29 cellular contexts compared by ENCODE assay signal in the genomic region with DNA sequence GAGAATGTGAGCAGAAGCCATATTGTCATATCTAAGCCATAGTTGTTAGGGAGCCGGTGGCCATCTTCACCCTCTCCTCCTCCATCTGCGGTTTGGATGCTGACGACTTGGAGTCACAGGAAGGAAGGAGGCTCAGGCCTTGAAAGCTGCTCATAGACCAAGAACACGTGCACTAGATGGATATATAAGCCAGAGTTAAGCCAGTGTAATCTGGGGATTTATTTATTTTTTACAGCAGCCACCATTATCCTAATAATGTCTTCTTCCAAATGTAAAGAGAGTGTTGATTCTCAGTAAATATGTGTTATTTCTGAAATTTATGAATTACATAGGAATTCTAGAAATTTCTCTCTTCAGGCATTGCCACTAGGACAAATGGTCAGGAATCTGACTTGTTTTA.
"Had no signal": no experiment of that assay in that cellular context is flagged by ENCODE, and none has a peak within 500 bp of the region (broad histone marks: within the 10 kb centered on the region; RNA-seq: fewer than 3 reads in every experiment).

No MANE protein-coding gene starts in this region.

- H2AFZ ChIP-seq: PC-9 had no signal

- H3K9me3 Mint-ChIP-seq: activated CD4-positive, alpha-beta T cell treated with anti-CD3 and anti-CD28 coated beads, Interleukin-2, amount 10 ng/mL, durations not matched to agents 24 days and 14 days; activated naive CD4-positive, alpha-beta T cell treated with anti-CD3 and anti-CD28 coated beads for 36 hours; activated naive CD4-positive, alpha-beta T cell treated with anti-CD3 and anti-CD28 coated beads, Interleukin-2, amount 50 U/mL, for 72 hours; activated T-cell treated with anti-CD3 and anti-CD28 coated beads, Interleukin-2, amount 50 U/mL, for 24 hours had no signal

- H3K4me2 ChIP-seq: PC-9 had no signal

- ATAC-seq: activated CD8-positive, alpha-beta T cell treated with anti-CD3 and anti-CD28 coated beads, Interleukin-2, amount 10 ng/mL, durations not matched to agents 7 days and 5 days; activated naive CD4-positive, alpha-beta T cell treated with anti-CD3 and anti-CD28 coated beads, Interleukin-2, amount 50 U/mL, for 72 hours; body of pancreas had no signal

- DNase-seq: activated CD4-positive, alpha-beta T cell treated with anti-CD3 and anti-CD28 coated beads, Interleukin-2, amount 10 ng/mL, durations not matched to agents 24 days and 14 days; activated CD4-positive, alpha-beta T cell treated with anti-CD3 and anti-CD28 coated beads, Interleukin-2, amount 50 U/mL, for 48 hours; activated CD8-positive, alpha-beta T cell treated with anti-CD3 and anti-CD28 coated beads, Interleukin-2, amount 10 ng/mL, durations not matched to agents 7 days and 5 days; activated gamma-delta T cell treated with Interleukin-2 at 50 U/mL for 16 hours; activated naive CD4-positive, alpha-beta T cell treated with anti-CD3 and anti-CD28 coated beads for 36 hours; activated T-cell treated with anti-CD3 and anti-CD28 coated beads, Interleukin-2, amount 50 U/mL, for 24 hours; adrenal gland; body of pancreas; IMR-90; Kasumi-1; KBM-7; MG63; NCI-H1048; NCI-H1105 treated with DMSO at 0.1 percent for 48 hours; NCI-H1436; NCI-H1694; NCI-H1930; NCI-H2081 treated with DMSO at 0.1 percent for 48 hours; NCI-H226; NCI-H446 treated with DMSO at 0.1 percent for 48 hours; NCI-H69; NK-92 treated with Interleukin-12 subunit alpha and Interleukin-12 subunit beta, amount 100 ng/mL, for 24 hours; PC-9; SHP77; SJCRH30; T1000 had no signal

- H3K4me3 ChIP-seq: adrenal gland, body of pancreas, MG63, PC-9, SJCRH30, SK-N-MC had no signal

- H3K27ac ChIP-seq: adrenal gland, body of pancreas, PC-9, RWPE1, SJCRH30, SK-N-MC had no signal

- H3K4me1 Mint-ChIP-seq: activated CD4-positive, alpha-beta T cell treated with anti-CD3 and anti-CD28 coated beads, Interleukin-2, amount 10 ng/mL, durations not matched to agents 24 days and 14 days had no signal

- H3K27ac Mint-ChIP-seq: activated CD4-positive, alpha-beta T cell treated with anti-CD3 and anti-CD28 coated beads, Interleukin-2, amount 10 ng/mL, durations not matched to agents 24 days and 14 days; activated CD8-positive, alpha-beta T cell treated with anti-CD3 and anti-CD28 coated beads, Interleukin-2, amount 10 ng/mL, durations not matched to agents 7 days and 5 days; activated naive CD4-positive, alpha-beta T cell treated with anti-CD3 and anti-CD28 coated beads for 36 hours; activated naive CD4-positive, alpha-beta T cell treated with anti-CD3 and anti-CD28 coated beads, Interleukin-2, amount 50 U/mL, for 72 hours; activated T-cell treated with anti-CD3 and anti-CD28 coated beads, Interleukin-2, amount 50 U/mL, for 24 hours had no signal

- H3K4me1 ChIP-seq: body of pancreas had no signal

- H3K9me3 ChIP-seq: adrenal gland, body of pancreas, MG63, SJCRH30 had no signal

- H3K4me3 Mint-ChIP-seq: activated CD4-positive, alpha-beta T cell treated with anti-CD3 and anti-CD28 coated beads, Interleukin-2, amount 10 ng/mL, durations not matched to agents 24 days and 14 days; activated CD8-positive, alpha-beta T cell treated with anti-CD3 and anti-CD28 coated beads, Interleukin-2, amount 10 ng/mL, durations not matched to agents 7 days and 5 days; activated naive CD4-positive, alpha-beta T cell treated with anti-CD3 and anti-CD28 coated beads for 36 hours; activated T-cell treated with anti-CD3 and anti-CD28 coated beads, Interleukin-2, amount 50 U/mL, for 24 hours had no signal

- H3K27me3 Mint-ChIP-seq: activated CD4-positive, alpha-beta T cell treated with anti-CD3 and anti-CD28 coated beads, Interleukin-2, amount 10 ng/mL, durations not matched to agents 24 days and 14 days had no signal

- H3K27me3 ChIP-seq: adrenal gland, body of pancreas, MG63, SJCRH30 had no signal

- H3K36me3 ChIP-seq: adrenal gland, MG63, SJCRH30 had no signal
